Comparison of ENCODE assay signal across 38 cellular contexts in the genomic region with DNA sequence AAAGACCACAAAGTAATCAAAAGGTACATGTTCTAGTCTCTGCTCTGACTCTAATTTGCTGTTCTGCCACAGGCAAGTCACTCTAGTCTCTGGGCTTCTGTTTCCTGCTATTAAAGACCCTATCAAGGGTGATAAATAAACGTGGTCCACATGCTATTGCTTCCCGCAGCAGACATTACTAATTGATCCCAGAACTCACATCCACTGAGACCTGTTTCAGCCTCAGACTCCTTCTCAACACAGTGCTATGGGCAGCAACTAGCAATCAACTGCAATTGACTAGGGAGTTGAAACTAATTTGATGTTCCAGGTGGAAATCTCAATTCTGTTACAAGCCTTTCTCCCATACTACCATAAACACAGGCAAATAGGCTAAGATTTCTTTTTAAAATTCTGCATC.
"Had no signal": no experiment of that assay in that cellular context is flagged by ENCODE, and none has a peak within 500 bp of the region (broad histone marks: within the 10 kb centered on the region; RNA-seq: fewer than 3 reads in every experiment).

No MANE protein-coding gene starts in this region.

- FAIRE-seq: astrocyte, colon had no signal

- H3K9me3 ChIP-seq: adrenal gland, ascending aorta, body of pancreas, breast epithelium had no signal

- DNase-seq: activated effector memory CD4-positive, alpha-beta T cell treated with anti-CD3 and anti-CD28 coated beads, Interleukin-2, amount 50 U/mL, for 16 hours; activated effector memory CD4-positive, alpha-beta T cell treated with Interleukin-2 at 50 U/mL for 16 hours; activated gamma-delta T cell; activated gamma-delta T cell treated with Interleukin-2 at 50 U/mL for 16 hours; activated naive CD4-positive, alpha-beta T cell; activated naive CD4-positive, alpha-beta T cell treated with anti-CD3 and anti-CD28 coated beads for 36 hours; activated naive CD4-positive, alpha-beta T cell treated with anti-CD3 and anti-CD28 coated beads, Interleukin-2, amount 10 ng/mL, durations not matched to agents 7 days and 5 days; activated naive CD4-positive, alpha-beta T cell treated with anti-CD3 and anti-CD28 coated beads, Interleukin-2, amount 50 U/mL, for 16 hours; activated naive CD4-positive, alpha-beta T cell treated with Interleukin-2 at 50 U/mL for 16 hours; activated naive CD8-positive, alpha-beta T cell treated with anti-CD3 and anti-CD28 coated beads for 36 hours; activated naive CD8-positive, alpha-beta T cell treated with anti-CD3 and anti-CD28 coated beads, Interleukin-2, amount 10 ng/mL, durations not matched to agents 7 days and 5 days; activated naive CD8-positive, alpha-beta T cell treated with anti-CD3 and anti-CD28 coated beads, Interleukin-2, amount 50 U/mL, for 24 hours; activated T-cell treated with anti-CD3 and anti-CD28 coated beads, Interleukin-2, amount 50 U/mL, for 4 hours; activated T-cell treated with anti-CD3 and anti-CD28 coated beads, Interleukin-2, amount 50 U/mL, for 48 hours; activated T-cell treated with anti-CD3 and anti-CD28 coated beads, Interleukin-2, amount 50 U/mL, for 72 hours; adrenal gland; amniotic stem cell; amygdala; anterior cingulate cortex; aorta; body of pancreas; brain microvascular endothelial cell; caudate nucleus; central memory CD4-positive, alpha-beta T cell; cerebellar nuclear complex had no signal

- H3K27me3 ChIP-seq: adrenal gland, ascending aorta, body of pancreas, brain microvascular endothelial cell, breast epithelium, cardiac muscle cell had no signal

- H3K27ac Mint-ChIP-seq: activated naive CD4-positive, alpha-beta T cell treated with anti-CD3 and anti-CD28 coated beads for 36 hours; activated naive CD4-positive, alpha-beta T cell treated with anti-CD3 and anti-CD28 coated beads, Interleukin-2, amount 10 ng/mL, durations not matched to agents 7 days and 5 days; activated naive CD4-positive, alpha-beta T cell treated with anti-CD3 and anti-CD28 coated beads, Interleukin-2, amount 50 U/mL, for 24 hours; activated naive CD4-positive, alpha-beta T cell treated with anti-CD3 and anti-CD28 coated beads, Interleukin-2, amount 50 U/mL, for 72 hours; activated naive CD8-positive, alpha-beta T cell; activated naive CD8-positive, alpha-beta T cell treated with anti-CD3 and anti-CD28 coated beads for 36 hours; activated naive CD8-positive, alpha-beta T cell treated with anti-CD3 and anti-CD28 coated beads, Interleukin-2, amount 10 ng/mL, durations not matched to agents 7 days and 5 days; activated naive CD8-positive, alpha-beta T cell treated with anti-CD3 and anti-CD28 coated beads, Interleukin-2, amount 50 U/mL, for 24 hours; activated T-cell treated with anti-CD3 and anti-CD28 coated beads, Interleukin-2, amount 50 U/mL, for 72 hours; activated T-helper 1 cell treated with anti-CD3 and anti-CD28 coated beads, Interleukin-12 subunit alpha, Interleukin-12 subunit beta, Interleukin-2, Interleukin-4 antibody, amounts not matched to agents 30 ng/mL and 10 ng/mL and 1 ng/mL, durations not matched to agents 14 hours and 24 hours and 36 hours; activated T-helper 17 cell treated with anti-CD3 and anti-CD28 coated beads, Interleukin-2, amount 50 U/mL, for 72 hours; activated T-helper 2 cell treated with anti-CD3 and anti-CD28 coated beads, Interferon-gamma antibody, Interleukin-2, Interleukin-4, amounts not matched to agents 10 μg/mL and 5 μg/mL and 100 μg/mL, durations not matched to agents 14 hours and 24 hours and 36 hours; brain had no signal

- H3K9me3 Mint-ChIP-seq: activated naive CD4-positive, alpha-beta T cell treated with anti-CD3 and anti-CD28 coated beads for 36 hours; activated naive CD4-positive, alpha-beta T cell treated with anti-CD3 and anti-CD28 coated beads, Interleukin-2, amount 10 ng/mL, durations not matched to agents 7 days and 5 days; activated naive CD4-positive, alpha-beta T cell treated with anti-CD3 and anti-CD28 coated beads, Interleukin-2, amount 50 U/mL, for 24 hours; activated naive CD4-positive, alpha-beta T cell treated with anti-CD3 and anti-CD28 coated beads, Interleukin-2, amount 50 U/mL, for 72 hours; activated naive CD8-positive, alpha-beta T cell treated with anti-CD3 and anti-CD28 coated beads for 36 hours; activated naive CD8-positive, alpha-beta T cell treated with anti-CD3 and anti-CD28 coated beads, Interleukin-2, amount 10 ng/mL, durations not matched to agents 7 days and 5 days; activated naive CD8-positive, alpha-beta T cell treated with anti-CD3 and anti-CD28 coated beads, Interleukin-2, amount 50 U/mL, for 24 hours; activated T-cell treated with anti-CD3 and anti-CD28 coated beads, Interleukin-2, amount 50 U/mL, for 4 hours; activated T-cell treated with anti-CD3 and anti-CD28 coated beads, Interleukin-2, amount 50 U/mL, for 72 hours; activated T-helper 1 cell treated with anti-CD3 and anti-CD28 coated beads, Interleukin-12 subunit alpha, Interleukin-12 subunit beta, Interleukin-2, Interleukin-4 antibody, amounts not matched to agents 30 ng/mL and 10 ng/mL and 1 ng/mL, durations not matched to agents 14 hours and 24 hours and 36 hours; activated T-helper 17 cell treated with anti-CD3 and anti-CD28 coated beads, Interleukin-2, amount 50 U/mL, for 72 hours; activated T-helper 2 cell treated with anti-CD3 and anti-CD28 coated beads, Interferon-gamma antibody, Interleukin-2, Interleukin-4, amounts not matched to agents 10 μg/mL and 5 μg/mL and 100 μg/mL, durations not matched to agents 14 hours and 24 hours and 36 hours; central memory CD8-positive, alpha-beta T cell had no signal

- H3K4me1 Mint-ChIP-seq: activated naive CD4-positive, alpha-beta T cell treated with anti-CD3 and anti-CD28 coated beads, Interleukin-2, amount 10 ng/mL, durations not matched to agents 7 days and 5 days; activated naive CD4-positive, alpha-beta T cell treated with anti-CD3 and anti-CD28 coated beads, Interleukin-2, amount 50 U/mL, for 24 hours; activated naive CD8-positive, alpha-beta T cell treated with anti-CD3 and anti-CD28 coated beads for 36 hours; activated naive CD8-positive, alpha-beta T cell treated with anti-CD3 and anti-CD28 coated beads, Interleukin-2, amount 10 ng/mL, durations not matched to agents 7 days and 5 days; activated naive CD8-positive, alpha-beta T cell treated with anti-CD3 and anti-CD28 coated beads, Interleukin-2, amount 50 U/mL, for 24 hours; activated T-helper 17 cell treated with anti-CD3 and anti-CD28 coated beads, Interleukin-2, amount 50 U/mL, for 72 hours; central memory CD8-positive, alpha-beta T cell had no signal

- H3K4me1 ChIP-seq: adrenal gland, ascending aorta, body of pancreas, breast epithelium had no signal

- H3K4me3 Mint-ChIP-seq: activated naive CD4-positive, alpha-beta T cell treated with anti-CD3 and anti-CD28 coated beads for 36 hours; activated naive CD4-positive, alpha-beta T cell treated with anti-CD3 and anti-CD28 coated beads, Interleukin-2, amount 10 ng/mL, durations not matched to agents 7 days and 5 days; activated naive CD4-positive, alpha-beta T cell treated with anti-CD3 and anti-CD28 coated beads, Interleukin-2, amount 50 U/mL, for 24 hours; activated naive CD8-positive, alpha-beta T cell; activated naive CD8-positive, alpha-beta T cell treated with anti-CD3 and anti-CD28 coated beads for 36 hours; activated naive CD8-positive, alpha-beta T cell treated with anti-CD3 and anti-CD28 coated beads, Interleukin-2, amount 10 ng/mL, durations not matched to agents 7 days and 5 days; activated naive CD8-positive, alpha-beta T cell treated with anti-CD3 and anti-CD28 coated beads, Interleukin-2, amount 50 U/mL, for 24 hours; activated T-cell treated with anti-CD3 and anti-CD28 coated beads, Interleukin-2, amount 50 U/mL, for 4 hours; activated T-cell treated with anti-CD3 and anti-CD28 coated beads, Interleukin-2, amount 50 U/mL, for 72 hours; activated T-helper 1 cell treated with anti-CD3 and anti-CD28 coated beads, Interleukin-12 subunit alpha, Interleukin-12 subunit beta, Interleukin-2, Interleukin-4 antibody, amounts not matched to agents 30 ng/mL and 10 ng/mL and 1 ng/mL, durations not matched to agents 14 hours and 24 hours and 36 hours; activated T-helper 17 cell treated with anti-CD3 and anti-CD28 coated beads, Interleukin-2, amount 50 U/mL, for 72 hours; brain; central memory CD8-positive, alpha-beta T cell had no signal

- H3K27ac ChIP-seq: adrenal gland, ascending aorta, body of pancreas, brain microvascular endothelial cell, breast epithelium, cardiac muscle cell had no signal

- H3K36me3 ChIP-seq: adrenal gland, ascending aorta, brain microvascular endothelial cell, breast epithelium, cardiac muscle cell had no signal

- H3K4me3 ChIP-seq: adrenal gland, ascending aorta, body of pancreas, breast epithelium, cardiac muscle cell had no signal

- H3K27me3 Mint-ChIP-seq: activated naive CD4-positive, alpha-beta T cell treated with anti-CD3 and anti-CD28 coated beads, Interleukin-2, amount 10 ng/mL, durations not matched to agents 7 days and 5 days; activated naive CD8-positive, alpha-beta T cell; activated naive CD8-positive, alpha-beta T cell treated with anti-CD3 and anti-CD28 coated beads for 36 hours; activated naive CD8-positive, alpha-beta T cell treated with anti-CD3 and anti-CD28 coated beads, Interleukin-2, amount 50 U/mL, for 24 hours had no signal

- ATAC-seq: activated naive CD4-positive, alpha-beta T cell treated with anti-CD3 and anti-CD28 coated beads, Interleukin-2, amount 50 U/mL, for 72 hours; activated naive CD8-positive, alpha-beta T cell treated with anti-CD3 and anti-CD28 coated beads, Interleukin-2, amount 50 U/mL, for 24 hours; activated T-cell treated with anti-CD3 and anti-CD28 coated beads, Interleukin-2, amount 50 U/mL, for 4 hours; activated T-cell treated with anti-CD3 and anti-CD28 coated beads, Interleukin-2, amount 50 U/mL, for 72 hours; activated T-helper 17 cell treated with anti-CD3 and anti-CD28 coated beads, Interleukin-2, amount 50 U/mL, for 72 hours; body of pancreas had no signal

- H3K36me3 Mint-ChIP-seq: activated naive CD4-positive, alpha-beta T cell treated with anti-CD3 and anti-CD28 coated beads, Interleukin-2, amount 10 ng/mL, durations not matched to agents 7 days and 5 days; activated naive CD4-positive, alpha-beta T cell treated with anti-CD3 and anti-CD28 coated beads, Interleukin-2, amount 50 U/mL, for 24 hours; activated naive CD4-positive, alpha-beta T cell treated with anti-CD3 and anti-CD28 coated beads, Interleukin-2, amount 50 U/mL, for 72 hours; activated naive CD8-positive, alpha-beta T cell; activated naive CD8-positive, alpha-beta T cell treated with anti-CD3 and anti-CD28 coated beads for 36 hours; activated naive CD8-positive, alpha-beta T cell treated with anti-CD3 and anti-CD28 coated beads, Interleukin-2, amount 10 ng/mL, durations not matched to agents 7 days and 5 days had no signal
